ENCODE assay signal across 19 cellular contexts in genomic region chr5:131148835-131149234, GRCh38. TPM values are rescaled to one million over a fixed set of nuclear protein-coding genes. Genes with fewer than 3 reads are reported as not detected.
DNase-seq lines count a peak whose midpoint lies in the region; ATAC-seq and FAIRE-seq lines count a peak whose summit lies in the region.
"Had no signal": no experiment of that assay in that cellular context is flagged by ENCODE, and none has a peak within 500 bp of the region (broad histone marks: within the 10 kb centered on the region; RNA-seq: fewer than 3 reads in every experiment).

No MANE protein-coding gene starts in this region.

- no peak overlapping the region for H3K27ac ChIP-seq in right cardiac atrium (ENCODE audit: low read length)
- H3K27ac ChIP-seq: BLaER1, Peyer's patch had no signal

- ATAC-seq in right cardiac atrium (peak; percentile 36 to 47), left cardiac atrium (no peak), HG02973 (IDR thresholded peaks at IDR 0.05; ENCODE audit: unreplicated experiment) (no peak), sciatic nerve (no peak)
- ATAC-seq: CD8-positive, alpha-beta T cell had no signal

- H3K4me3 ChIP-seq in right cardiac atrium (ENCODE audit: low read length), result no peak overlapping the region
- H3K4me3 ChIP-seq: BLaER1, Peyer's patch had no signal

- WGBS in right cardiac atrium, result 94% methylated on average over 2 of the region's 2 CpGs

- no peak for FAIRE-seq in GM19239 (lab: Jason Lieb, UNC)
- FAIRE-seq: A204.1, GM12891, H54 had no signal

- no peak for DNase-seq in right cardiac atrium
- no peak for DNase-seq in left cardiac atrium
- DNase-seq in hippocampal formation (lab: John Stamatoyannopoulos, UW), result peak; percentile 54 to 83
- DNase-seq in pons (ENCODE audit: low spot score), result peak; percentile 94
- no peak for DNase-seq in GM19239 (ENCODE audit: insufficient read length, low spot score)
- no peak for DNase-seq in EL
- DNase-seq in sciatic nerve (ENCODE audit: low spot score), result no peak
- DNase-seq: Calu3; CD8-positive, alpha-beta T cell; DMS53; KBM-7; NCI-H1694 treated with DMSO at 0.1 percent for 48 hours; Peyer's patch; SHP77 treated with DMSO at 0.1 percent for 48 hours had no signal

- no peaks in the 10 kb centered on the region for H3K27me3 ChIP-seq in right cardiac atrium (ENCODE audit: control insufficient read depth, insufficient read depth)
- H3K27me3 ChIP-seq: BLaER1, Peyer's patch had no signal

- H3K4me1 ChIP-seq in right cardiac atrium (ENCODE audit: control insufficient read depth, insufficient read depth, low read length), result no peaks in the 10 kb centered on the region
- H3K4me1 ChIP-seq: BLaER1, Peyer's patch had no signal

- intact Hi-C loops in right cardiac atrium (cut with DNase I), result no loop called here
- intact Hi-C loops in left cardiac atrium (cut with DNase I), result no loop called here
- intact Hi-C loops in sciatic nerve (cut with DNase I), result no loop called here

- no peaks in the 10 kb centered on the region for H3K9me3 ChIP-seq in right cardiac atrium (ENCODE audit: control insufficient read depth, low read length)
- H3K9me3 ChIP-seq: BLaER1, Peyer's patch had no signal

RNA-seq across cellular contexts. Expression of gene HINT1, which starts 16.2 kb away (rescaled TPM):
- 100 to 1,000 TPM; 152 to 188 (median 168) TPM for total RNA-seq in right cardiac atrium
- 294 TPM for polyA plus RNA-seq in right cardiac atrium
- 100 to 1,000 TPM; 142 to 172 TPM for total RNA-seq in left cardiac atrium
- 121 TPM for total RNA-seq in sciatic nerve

RNA-seq across cellular contexts. Expression of gene LYRM7, which starts 21.9 kb away (rescaled TPM):
- total RNA-seq in right cardiac atrium (10 to 100 TPM; 14.5 to 26.5 (median 21.4) TPM), left cardiac atrium (10 to 100 TPM; 16.8 to 18.9 TPM), sciatic nerve (14.2 TPM)
- 15.5 TPM for polyA plus RNA-seq in right cardiac atrium

Comparison
In these comparisons a context has a peak if more than half of its experiments do, and no peak if none do; other contexts are left out.
1. ATAC-seq: peak in right cardiac atrium (2 of 2); none in left cardiac atrium (0 of 2), HG02973 (single experiment) and sciatic nerve (single experiment).
2. DNase-seq: peak in hippocampal formation (2 of 2) and pons (single experiment); none in right cardiac atrium (0 of 3), left cardiac atrium (single experiment), GM19239 (single experiment), EL (single experiment) and sciatic nerve (single experiment).